ENCODE assay signal across 1 cellular context in the genomic region with DNA sequence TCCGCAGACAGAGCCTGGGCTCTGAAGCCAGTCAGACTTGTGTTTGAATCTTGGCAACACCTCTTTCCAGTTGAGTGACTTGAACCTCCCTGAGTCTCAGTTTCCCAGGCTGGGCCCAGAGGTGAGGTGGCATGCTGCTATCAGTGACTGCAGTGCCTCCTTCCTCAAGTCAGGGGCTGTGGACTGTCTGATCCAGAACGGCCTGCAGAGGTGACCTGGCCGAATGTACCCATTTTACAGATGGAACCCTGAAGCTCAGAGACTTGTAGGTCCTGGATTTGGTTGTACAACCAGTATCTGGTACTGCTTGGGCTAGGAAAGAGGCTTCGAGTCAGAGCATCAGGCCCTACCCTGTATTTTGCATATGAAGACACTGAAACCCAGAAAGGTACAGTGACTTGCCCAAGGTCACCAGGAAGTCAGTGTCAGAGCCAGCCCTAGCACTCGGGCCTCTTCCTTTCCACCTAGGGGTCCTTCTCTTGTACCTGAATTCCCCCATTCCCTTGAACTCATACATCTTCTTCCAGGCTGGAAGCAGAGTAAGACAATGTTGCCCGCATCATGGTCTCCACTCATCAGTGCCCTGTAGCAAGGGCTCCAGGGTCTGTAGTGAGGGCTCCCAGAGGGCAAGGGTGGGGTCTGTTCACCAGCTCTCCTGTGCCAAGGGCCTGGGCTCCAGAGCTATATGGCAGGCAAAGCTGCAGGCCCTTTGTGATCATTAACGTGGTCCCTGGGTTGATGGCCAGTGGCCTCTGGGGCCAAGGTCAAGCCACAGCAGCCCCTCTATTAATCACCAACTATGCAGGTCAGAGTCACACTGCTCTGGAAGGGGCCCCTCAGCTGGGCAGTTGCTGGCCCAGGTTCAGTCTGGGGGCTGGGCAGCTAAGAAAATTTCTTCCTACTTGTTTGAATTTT.
TF ChIP-seq lines count a peak whose summit lies in the region.

No MANE protein-coding gene starts in this region.

TF ChIP-seq in HepG2, 621 proteins besides CTCF, POLR2A, EP300 and RAD21 (continued from another document and continues in another):
- TF ChIP-seq, protein P1, sequence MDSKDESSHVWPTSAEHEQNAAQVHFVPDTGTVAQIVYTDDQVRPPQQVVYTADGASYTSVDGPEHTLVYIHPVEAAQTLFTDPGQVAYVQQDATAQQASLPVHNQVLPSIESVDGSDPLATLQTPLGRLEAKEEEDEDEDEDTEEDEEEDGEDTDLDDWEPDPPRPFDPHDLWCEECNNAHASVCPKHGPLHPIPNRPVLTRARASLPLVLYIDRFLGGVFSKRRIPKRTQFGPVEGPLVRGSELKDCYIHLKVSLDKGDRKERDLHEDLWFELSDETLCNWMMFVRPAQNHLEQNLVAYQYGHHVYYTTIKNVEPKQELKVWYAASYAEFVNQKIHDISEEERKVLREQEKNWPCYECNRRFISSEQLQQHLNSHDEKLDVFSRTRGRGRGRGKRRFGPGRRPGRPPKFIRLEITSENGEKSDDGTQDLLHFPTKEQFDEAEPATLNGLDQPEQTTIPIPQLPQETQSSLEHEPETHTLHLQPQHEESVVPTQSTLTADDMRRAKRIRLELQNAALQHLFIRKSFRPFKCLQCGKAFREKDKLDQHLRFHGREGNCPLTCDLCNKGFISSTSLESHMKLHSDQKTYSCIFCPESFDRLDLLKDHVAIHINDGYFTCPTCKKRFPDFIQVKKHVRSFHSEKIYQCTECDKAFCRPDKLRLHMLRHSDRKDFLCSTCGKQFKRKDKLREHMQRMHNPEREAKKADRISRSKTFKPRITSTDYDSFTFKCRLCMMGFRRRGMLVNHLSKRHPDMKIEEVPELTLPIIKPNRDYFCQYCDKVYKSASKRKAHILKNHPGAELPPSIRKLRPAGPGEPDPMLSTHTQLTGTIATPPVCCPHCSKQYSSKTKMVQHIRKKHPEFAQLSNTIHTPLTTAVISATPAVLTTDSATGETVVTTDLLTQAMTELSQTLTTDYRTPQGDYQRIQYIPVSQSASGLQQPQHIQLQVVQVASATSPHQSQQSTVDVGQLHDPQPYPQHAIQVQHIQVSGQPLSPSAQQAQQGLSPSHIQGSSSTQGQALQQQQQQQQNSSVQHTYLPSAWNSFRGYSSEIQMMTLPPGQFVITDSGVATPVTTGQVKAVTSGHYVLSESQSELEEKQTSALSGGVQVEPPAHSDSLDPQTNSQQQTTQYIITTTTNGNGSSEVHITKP (CRISPR knock-in tag; IDR thresholded peaks at IDR 0.05; ENCODE audit: low read depth) = no peak; the same call in 1 of the 2 replicates
- TF ChIP-seq ZNF274 (CRISPR knock-in tag; IDR thresholded peaks at IDR 0.05) (peak; percentile 36; the same call in 1 of the 2 replicates), DMAP1 (CRISPR knock-in tag; IDR thresholded peaks at IDR 0.05) (no peak), ZNF772 (CRISPR knock-in tag; IDR thresholded peaks at IDR 0.05) (peak; percentile 67; the same call in 1 of the 2 replicates), ZNF652 (CRISPR knock-in tag; IDR thresholded peaks at IDR 0.05; ENCODE audit: borderline replicate concordance, low read depth) (peak; percentile 12; the same call in 1 of the 2 replicates), ZNF567 (CRISPR knock-in tag; IDR thresholded peaks at IDR 0.05; ENCODE audit: borderline replicate concordance) (no peak), ZNF343 (CRISPR knock-in tag; IDR thresholded peaks at IDR 0.05) (peak; percentile 44; the same call in 1 of the 2 replicates), ZNF572 (CRISPR knock-in tag; IDR thresholded peaks at IDR 0.05) (peak; percentile 63; the same call in 1 of the 2 replicates), ZNF530 (CRISPR knock-in tag; IDR thresholded peaks at IDR 0.05; ENCODE audit: low read depth) (no peak), ZNF263 (CRISPR knock-in tag; IDR thresholded peaks at IDR 0.05) (peak; percentile 83), NAIF1 (CRISPR knock-in tag; IDR thresholded peaks at IDR 0.05; ENCODE audit: borderline replicate concordance) (0 out of 2 replicates have a peak, but pooled peaks have one; percentile 35), ZNF430 (CRISPR knock-in tag; IDR thresholded peaks at IDR 0.05) (peak; percentile 57; the same call in 1 of the 2 replicates), ARNTL (CRISPR knock-in tag; IDR thresholded peaks at IDR 0.05) (peak; percentile 69; the same call in 1 of the 2 replicates), HNF4A (CRISPR knock-in tag; IDR thresholded peaks at IDR 0.05) (peak; percentile 96), ZNF746 (CRISPR knock-in tag; IDR thresholded peaks at IDR 0.05) (peak; percentile 80), TP53 (CRISPR knock-in tag; conservative IDR thresholded peaks at IDR 0.05) (0 out of 2 replicates have a peak, but pooled peaks have one; percentile 64), GFI1 (CRISPR knock-in tag; IDR thresholded peaks at IDR 0.05; ENCODE audit: borderline replicate concordance) (peak; percentile 46; the same call in 1 of the 2 replicates), ZBTB38 (CRISPR knock-in tag; IDR thresholded peaks at IDR 0.05) (peak; percentile 32; the same call in 1 of the 2 replicates), PHF5A (CRISPR knock-in tag; IDR thresholded peaks at IDR 0.05; ENCODE audit: low read depth, unreplicated experiment) (peak; percentile 50), ZNF335 (CRISPR knock-in tag; IDR thresholded peaks at IDR 0.05) (peak; percentile 26; the same call in 1 of the 2 replicates), ZNF629 (CRISPR knock-in tag; conservative IDR thresholded peaks at IDR 0.05) (peak; percentile 99), ZNF724P (CRISPR knock-in tag; IDR thresholded peaks at IDR 0.05; ENCODE audit: borderline replicate concordance) (no peak)
- TF ChIP-seq, protein P2, sequence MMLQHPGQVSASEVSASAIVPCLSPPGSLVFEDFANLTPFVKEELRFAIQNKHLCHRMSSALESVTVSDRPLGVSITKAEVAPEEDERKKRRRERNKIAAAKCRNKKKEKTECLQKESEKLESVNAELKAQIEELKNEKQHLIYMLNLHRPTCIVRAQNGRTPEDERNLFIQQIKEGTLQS (CRISPR knock-in tag; IDR thresholded peaks at IDR 0.05) = 0 out of 2 replicates have a peak, but pooled peaks have one; percentile 60
- TF ChIP-seq, protein P3, sequence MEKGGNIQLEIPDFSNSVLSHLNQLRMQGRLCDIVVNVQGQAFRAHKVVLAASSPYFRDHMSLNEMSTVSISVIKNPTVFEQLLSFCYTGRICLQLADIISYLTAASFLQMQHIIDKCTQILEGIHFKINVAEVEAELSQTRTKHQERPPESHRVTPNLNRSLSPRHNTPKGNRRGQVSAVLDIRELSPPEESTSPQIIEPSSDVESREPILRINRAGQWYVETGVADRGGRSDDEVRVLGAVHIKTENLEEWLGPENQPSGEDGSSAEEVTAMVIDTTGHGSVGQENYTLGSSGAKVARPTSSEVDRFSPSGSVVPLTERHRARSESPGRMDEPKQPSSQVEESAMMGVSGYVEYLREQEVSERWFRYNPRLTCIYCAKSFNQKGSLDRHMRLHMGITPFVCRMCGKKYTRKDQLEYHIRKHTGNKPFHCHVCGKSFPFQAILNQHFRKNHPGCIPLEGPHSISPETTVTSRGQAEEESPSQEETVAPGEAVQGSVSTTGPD (CRISPR knock-in tag; IDR thresholded peaks at IDR 0.05) = peak; percentile 72; the same call in 1 of the 2 replicates
- TF ChIP-seq, protein P4, sequence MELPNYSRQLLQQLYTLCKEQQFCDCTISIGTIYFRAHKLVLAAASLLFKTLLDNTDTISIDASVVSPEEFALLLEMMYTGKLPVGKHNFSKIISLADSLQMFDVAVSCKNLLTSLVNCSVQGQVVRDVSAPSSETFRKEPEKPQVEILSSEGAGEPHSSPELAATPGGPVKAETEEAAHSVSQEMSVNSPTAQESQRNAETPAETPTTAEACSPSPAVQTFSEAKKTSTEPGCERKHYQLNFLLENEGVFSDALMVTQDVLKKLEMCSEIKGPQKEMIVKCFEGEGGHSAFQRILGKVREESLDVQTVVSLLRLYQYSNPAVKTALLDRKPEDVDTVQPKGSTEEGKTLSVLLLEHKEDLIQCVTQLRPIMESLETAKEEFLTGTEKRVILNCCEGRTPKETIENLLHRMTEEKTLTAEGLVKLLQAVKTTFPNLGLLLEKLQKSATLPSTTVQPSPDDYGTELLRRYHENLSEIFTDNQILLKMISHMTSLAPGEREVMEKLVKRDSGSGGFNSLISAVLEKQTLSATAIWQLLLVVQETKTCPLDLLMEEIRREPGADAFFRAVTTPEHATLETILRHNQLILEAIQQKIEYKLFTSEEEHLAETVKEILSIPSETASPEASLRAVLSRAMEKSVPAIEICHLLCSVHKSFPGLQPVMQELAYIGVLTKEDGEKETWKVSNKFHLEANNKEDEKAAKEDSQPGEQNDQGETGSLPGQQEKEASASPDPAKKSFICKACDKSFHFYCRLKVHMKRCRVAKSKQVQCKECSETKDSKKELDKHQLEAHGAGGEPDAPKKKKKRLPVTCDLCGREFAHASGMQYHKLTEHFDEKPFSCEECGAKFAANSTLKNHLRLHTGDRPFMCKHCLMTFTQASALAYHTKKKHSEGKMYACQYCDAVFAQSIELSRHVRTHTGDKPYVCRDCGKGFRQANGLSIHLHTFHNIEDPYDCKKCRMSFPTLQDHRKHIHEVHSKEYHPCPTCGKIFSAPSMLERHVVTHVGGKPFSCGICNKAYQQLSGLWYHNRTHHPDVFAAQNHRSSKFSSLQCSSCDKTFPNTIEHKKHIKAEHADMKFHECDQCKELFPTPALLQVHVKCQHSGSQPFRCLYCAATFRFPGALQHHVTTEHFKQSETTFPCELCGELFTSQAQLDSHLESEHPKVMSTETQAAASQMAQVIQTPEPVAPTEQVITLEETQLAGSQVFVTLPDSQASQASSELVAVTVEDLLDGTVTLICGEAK (IDR thresholded peaks at IDR 0.05) = no peak
- TF ChIP-seq, protein P4 (CRISPR knock-in tag; IDR thresholded peaks at IDR 0.05) = peak; percentile 67
- TF ChIP-seq, protein P5, sequence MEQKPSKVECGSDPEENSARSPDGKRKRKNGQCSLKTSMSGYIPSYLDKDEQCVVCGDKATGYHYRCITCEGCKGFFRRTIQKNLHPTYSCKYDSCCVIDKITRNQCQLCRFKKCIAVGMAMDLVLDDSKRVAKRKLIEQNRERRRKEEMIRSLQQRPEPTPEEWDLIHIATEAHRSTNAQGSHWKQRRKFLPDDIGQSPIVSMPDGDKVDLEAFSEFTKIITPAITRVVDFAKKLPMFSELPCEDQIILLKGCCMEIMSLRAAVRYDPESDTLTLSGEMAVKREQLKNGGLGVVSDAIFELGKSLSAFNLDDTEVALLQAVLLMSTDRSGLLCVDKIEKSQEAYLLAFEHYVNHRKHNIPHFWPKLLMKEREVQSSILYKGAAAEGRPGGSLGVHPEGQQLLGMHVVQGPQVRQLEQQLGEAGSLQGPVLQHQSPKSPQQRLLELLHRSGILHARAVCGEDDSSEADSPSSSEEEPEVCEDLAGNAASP (CRISPR knock-in tag; IDR thresholded peaks at IDR 0.05; ENCODE audit: borderline replicate concordance) = peak; percentile 96
- TF ChIP-seq, protein P6, sequence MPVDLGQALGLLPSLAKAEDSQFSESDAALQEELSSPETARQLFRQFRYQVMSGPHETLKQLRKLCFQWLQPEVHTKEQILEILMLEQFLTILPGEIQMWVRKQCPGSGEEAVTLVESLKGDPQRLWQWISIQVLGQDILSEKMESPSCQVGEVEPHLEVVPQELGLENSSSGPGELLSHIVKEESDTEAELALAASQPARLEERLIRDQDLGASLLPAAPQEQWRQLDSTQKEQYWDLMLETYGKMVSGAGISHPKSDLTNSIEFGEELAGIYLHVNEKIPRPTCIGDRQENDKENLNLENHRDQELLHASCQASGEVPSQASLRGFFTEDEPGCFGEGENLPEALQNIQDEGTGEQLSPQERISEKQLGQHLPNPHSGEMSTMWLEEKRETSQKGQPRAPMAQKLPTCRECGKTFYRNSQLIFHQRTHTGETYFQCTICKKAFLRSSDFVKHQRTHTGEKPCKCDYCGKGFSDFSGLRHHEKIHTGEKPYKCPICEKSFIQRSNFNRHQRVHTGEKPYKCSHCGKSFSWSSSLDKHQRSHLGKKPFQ (CRISPR knock-in tag; IDR thresholded peaks at IDR 0.05; ENCODE audit: insufficient replicate concordance) = peak; percentile 68
- TF ChIP-seq, protein P7, sequence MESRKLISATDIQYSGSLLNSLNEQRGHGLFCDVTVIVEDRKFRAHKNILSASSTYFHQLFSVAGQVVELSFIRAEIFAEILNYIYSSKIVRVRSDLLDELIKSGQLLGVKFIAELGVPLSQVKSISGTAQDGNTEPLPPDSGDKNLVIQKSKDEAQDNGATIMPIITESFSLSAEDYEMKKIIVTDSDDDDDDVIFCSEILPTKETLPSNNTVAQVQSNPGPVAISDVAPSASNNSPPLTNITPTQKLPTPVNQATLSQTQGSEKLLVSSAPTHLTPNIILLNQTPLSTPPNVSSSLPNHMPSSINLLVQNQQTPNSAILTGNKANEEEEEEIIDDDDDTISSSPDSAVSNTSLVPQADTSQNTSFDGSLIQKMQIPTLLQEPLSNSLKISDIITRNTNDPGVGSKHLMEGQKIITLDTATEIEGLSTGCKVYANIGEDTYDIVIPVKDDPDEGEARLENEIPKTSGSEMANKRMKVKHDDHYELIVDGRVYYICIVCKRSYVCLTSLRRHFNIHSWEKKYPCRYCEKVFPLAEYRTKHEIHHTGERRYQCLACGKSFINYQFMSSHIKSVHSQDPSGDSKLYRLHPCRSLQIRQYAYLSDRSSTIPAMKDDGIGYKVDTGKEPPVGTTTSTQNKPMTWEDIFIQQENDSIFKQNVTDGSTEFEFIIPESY (CRISPR knock-in tag; IDR thresholded peaks at IDR 0.05) = peak; percentile 48; the same call in 1 of the 2 replicates
